Comparison of ENCODE assay signal across 12 cellular contexts in the genomic region with DNA sequence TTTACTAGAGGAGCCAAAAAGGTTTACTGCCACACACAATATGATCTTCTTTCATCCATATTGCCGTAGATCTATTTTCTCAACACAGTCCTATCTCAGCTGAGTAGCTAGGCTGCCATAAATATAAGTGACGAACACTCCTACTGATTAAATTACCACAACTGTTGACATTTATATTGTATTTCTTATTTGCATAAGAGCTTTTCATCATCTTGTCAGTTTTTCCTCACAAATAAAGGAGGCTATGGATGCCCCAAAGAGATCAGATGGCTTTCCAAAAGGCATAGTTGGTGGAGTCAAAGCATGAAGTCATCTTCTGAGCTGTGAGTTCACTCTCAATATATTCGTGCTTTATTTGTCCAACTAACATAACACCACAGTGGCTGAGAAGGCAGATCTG.
"Had no signal": no experiment of that assay in that cellular context is flagged by ENCODE, and none has a peak within 500 bp of the region (broad histone marks: within the 10 kb centered on the region; RNA-seq: fewer than 3 reads in every experiment).

No MANE protein-coding gene starts in this region.

- H3K27me3 Mint-ChIP-seq: central memory CD8-positive, alpha-beta T cell had no signal

- ATAC-seq: activated CD4-positive, CD25-positive, alpha-beta regulatory T cell treated with anti-CD3 and anti-CD28 coated beads, Interleukin-2, amount 50 U/mL, for 24 hours; gastrocnemius medialis; left lung; mucosa of descending colon; naive thymus-derived CD8-positive, alpha-beta T cell had no signal

- H3K4me1 Mint-ChIP-seq: central memory CD8-positive, alpha-beta T cell; naive thymus-derived CD8-positive, alpha-beta T cell had no signal

- H3K36me3 Mint-ChIP-seq: naive thymus-derived CD8-positive, alpha-beta T cell had no signal

- DNase-seq: activated naive CD4-positive, alpha-beta T cell treated with anti-CD3 and anti-CD28 coated beads, Interleukin-2, amount 50 U/mL, for 16 hours; adrenal gland; cortex of kidney; effector memory CD4-positive, alpha-beta T cell; gastrocnemius medialis; islet precursor cell; left lung; mucosa of descending colon; naive thymus-derived CD8-positive, alpha-beta T cell; thyroid gland had no signal

- H3K4me3 Mint-ChIP-seq: central memory CD8-positive, alpha-beta T cell; naive thymus-derived CD8-positive, alpha-beta T cell had no signal

- H3K27ac Mint-ChIP-seq: naive thymus-derived CD8-positive, alpha-beta T cell had no signal
